ENCODE assay signal across 24 cellular contexts in genomic region chr1:39266792-39267191, GRCh38.
A peak's percentile ranks its signal among the peaks of the same experiment; 100 is the strongest.
DNase-seq lines count a peak whose midpoint lies in the region; ATAC-seq and TF ChIP-seq lines count a peak whose summit lies in the region.
"Had no signal": no experiment of that assay in that cellular context is flagged by ENCODE, and none has a peak within 500 bp of the region (broad histone marks: within the 10 kb centered on the region; RNA-seq: fewer than 3 reads in every experiment).

No MANE protein-coding gene starts in this region.

- 22 to 57% methylated on average over 1 of the region's 1 CpG for WGBS in gastroesophageal sphincter (ENCODE audit: low coverage in 1 of 2), 2 donors
- 87 to 92% methylated on average over 1 of the region's 1 CpG for WGBS in transverse colon (ENCODE audit: low coverage in 1 of 2), 2 donors

- H3K27me3 ChIP-seq in gastroesophageal sphincter (no peaks in the 10 kb centered on the region), transverse colon (no peaks in the 10 kb centered on the region), left lung (no peaks in the 10 kb centered on the region)
- H3K27me3 ChIP-seq: foreskin keratinocyte, hepatocyte, upper lobe of right lung had no signal

- no peak overlapping the region for H3K4me3 Mint-ChIP-seq in activated CD8-positive, alpha-beta T cell treated with anti-CD3 and anti-CD28 coated beads for 36 hours
- no peak overlapping the region for H3K4me3 Mint-ChIP-seq in activated CD8-positive, alpha-beta T cell treated with anti-CD3 and anti-CD28 coated beads, Interleukin-2, amount 10 ng/mL, durations not matched to agents 7 days and 5 days
- no peak overlapping the region for H3K4me3 Mint-ChIP-seq in WTC11
- H3K4me3 Mint-ChIP-seq: B cell; neural crest cell; T-helper 1 cell treated with Interleukin-12 subunit alpha and Interleukin-12 subunit beta and Interleukin-4 antibody, amounts not matched to agents 30 μg/mL and 1 μg/mL, for 36 hours had no signal

- POLR2A ChIA-PET in activated CD8-positive, alpha-beta T cell treated with anti-CD3 and anti-CD28 coated beads for 36 hours (lab: Charles Lee) = interaction anchor here (0.5 to 1.2 kb wide), 3 partner anchors 11 to 534 kb away, joined by 3 to 4 read pairs (median 3); no protein-coding TSS in a partner anchor
- POLR2A ChIA-PET in activated CD8-positive, alpha-beta T cell treated with anti-CD3 and anti-CD28 coated beads, Interleukin-2, amount 10 ng/mL, durations not matched to agents 7 days and 5 days (lab: Charles Lee) = interaction anchor here (0.7 kb wide), 1 partner anchor 61 kb away, joined by 4 read pairs; no protein-coding TSS in a partner anchor
- POLR2A ChIA-PET in WTC11 (lab: Charles Lee) = no interaction called here

- H3K9me3 Mint-ChIP-seq in activated CD8-positive, alpha-beta T cell treated with anti-CD3 and anti-CD28 coated beads for 36 hours = no peaks in the 10 kb centered on the region
- H3K9me3 Mint-ChIP-seq in activated CD8-positive, alpha-beta T cell treated with anti-CD3 and anti-CD28 coated beads, Interleukin-2, amount 10 ng/mL, durations not matched to agents 7 days and 5 days (ENCODE audit: insufficient read depth) = no peaks in the 10 kb centered on the region
- H3K9me3 Mint-ChIP-seq in WTC11 = no peaks in the 10 kb centered on the region
- H3K9me3 Mint-ChIP-seq: neural crest cell; T-helper 1 cell treated with Interleukin-12 subunit alpha and Interleukin-12 subunit beta and Interleukin-4 antibody, amounts not matched to agents 30 μg/mL and 1 μg/mL, for 36 hours had no signal

- no peak for ATAC-seq in activated CD8-positive, alpha-beta T cell treated with anti-CD3 and anti-CD28 coated beads for 36 hours
- ATAC-seq in activated CD8-positive, alpha-beta T cell treated with anti-CD3 and anti-CD28 coated beads, Interleukin-2, amount 10 ng/mL, durations not matched to agents 7 days and 5 days = no peak
- ATAC-seq in WTC11 = no peak
- ATAC-seq in gastroesophageal sphincter = no peak
- ATAC-seq in left lung = no peak
- ATAC-seq in HG02678 (IDR thresholded peaks at IDR 0.05; ENCODE audit: unreplicated experiment) = no peak
- ATAC-seq: foreskin keratinocyte, left lobe of liver, upper lobe of right lung had no signal

- TF ChIP-seq EP300 in gastroesophageal sphincter (IDR thresholded peaks at IDR 0.05) (no peak), transverse colon (IDR thresholded peaks at IDR 0.05; ENCODE audit: low read depth) (no peak)

- CTCF ChIA-PET in activated CD8-positive, alpha-beta T cell treated with anti-CD3 and anti-CD28 coated beads for 36 hours (lab: Charles Lee) = interaction anchor here (0.6 to 2.3 kb wide), 7 partner anchors 9 to 322 kb away, joined by 3 to 15 read pairs (median 5); no protein-coding TSS in a partner anchor
- CTCF ChIA-PET in activated CD8-positive, alpha-beta T cell treated with anti-CD3 and anti-CD28 coated beads, Interleukin-2, amount 10 ng/mL, durations not matched to agents 7 days and 5 days (lab: Charles Lee) = interaction anchor here (0.6 to 18.6 kb wide), 8 partner anchors 8 to 168 kb away, joined by 3 to 517 read pairs (median 5); no protein-coding TSS in a partner anchor
- CTCF ChIA-PET in WTC11 (lab: Charles Lee) = interaction anchor here (1.0 to 4.0 kb wide), 6 partner anchors 8 to 175 kb away, joined by 3 to 29 read pairs (median 4); no protein-coding TSS in a partner anchor

- peak overlapping the region; percentile 13 for H3K27ac Mint-ChIP-seq in activated CD8-positive, alpha-beta T cell treated with anti-CD3 and anti-CD28 coated beads for 36 hours
- no peak overlapping the region for H3K27ac Mint-ChIP-seq in activated CD8-positive, alpha-beta T cell treated with anti-CD3 and anti-CD28 coated beads, Interleukin-2, amount 10 ng/mL, durations not matched to agents 7 days and 5 days
- H3K27ac Mint-ChIP-seq in WTC11 = peak overlapping the region; percentile 42
- H3K27ac Mint-ChIP-seq: T-helper 1 cell treated with Interleukin-12 subunit alpha and Interleukin-12 subunit beta and Interleukin-4 antibody, amounts not matched to agents 30 μg/mL and 1 μg/mL, for 36 hours had no signal

- peaks cover 83% of the 10 kb centered on the region for H3K4me1 Mint-ChIP-seq in activated CD8-positive, alpha-beta T cell treated with anti-CD3 and anti-CD28 coated beads for 36 hours (ENCODE audit: low read depth)
- H3K4me1 Mint-ChIP-seq in activated CD8-positive, alpha-beta T cell treated with anti-CD3 and anti-CD28 coated beads, Interleukin-2, amount 10 ng/mL, durations not matched to agents 7 days and 5 days (ENCODE audit: low read depth) = peaks cover 49% of the 10 kb centered on the region
- peaks cover 67% of the 10 kb centered on the region for H3K4me1 Mint-ChIP-seq in WTC11

- H3K36me3 Mint-ChIP-seq in activated CD8-positive, alpha-beta T cell treated with anti-CD3 and anti-CD28 coated beads for 36 hours (ENCODE audit: low read depth) = peaks cover 25% of the 10 kb centered on the region
- peaks cover 41% of the 10 kb centered on the region for H3K36me3 Mint-ChIP-seq in activated CD8-positive, alpha-beta T cell treated with anti-CD3 and anti-CD28 coated beads, Interleukin-2, amount 10 ng/mL, durations not matched to agents 7 days and 5 days (ENCODE audit: low read depth)
- no peaks in the 10 kb centered on the region; the same call in 1 of the 2 replicates for H3K36me3 Mint-ChIP-seq in WTC11

- TF ChIP-seq POLR2A in gastroesophageal sphincter (IDR thresholded peaks at IDR 0.05) (no peak), transverse colon (IDR thresholded peaks at IDR 0.05) (no peak)

- H3K27me3 Mint-ChIP-seq in activated CD8-positive, alpha-beta T cell treated with anti-CD3 and anti-CD28 coated beads for 36 hours = no peaks in the 10 kb centered on the region
- no peaks in the 10 kb centered on the region for H3K27me3 Mint-ChIP-seq in activated CD8-positive, alpha-beta T cell treated with anti-CD3 and anti-CD28 coated beads, Interleukin-2, amount 10 ng/mL, durations not matched to agents 7 days and 5 days (ENCODE audit: low read depth)
- no peaks in the 10 kb centered on the region for H3K27me3 Mint-ChIP-seq in WTC11 (ENCODE audit: low read depth)
- H3K27me3 Mint-ChIP-seq: B cell had no signal

- DNase-seq in activated CD8-positive, alpha-beta T cell treated with anti-CD3 and anti-CD28 coated beads for 36 hours = no peak
- no peak for DNase-seq in activated CD8-positive, alpha-beta T cell treated with anti-CD3 and anti-CD28 coated beads, Interleukin-2, amount 10 ng/mL, durations not matched to agents 7 days and 5 days
- DNase-seq in WTC11 (ENCODE audit: low spot score) (no peak), transverse colon (no peak), HPDE6-E6E7 (ENCODE audit: extremely low spot score) (no peak), left lung (no peak)
- DNase-seq: activated CD4-positive, alpha-beta T cell treated with anti-CD3 and anti-CD28 coated beads for 48 hours; activated CD8-positive, alpha-beta memory T cell treated with anti-CD3 and anti-CD28 coated beads, Interleukin-2, amount 50 U/mL, for 48 hours; DMS79; effector CD8-positive, alpha-beta T cell; foreskin keratinocyte; GF-D8; NCI-H1417 treated with DMSO at 0.1 percent for 48 hours; NK-92 treated with Interleukin-12 subunit alpha and Interleukin-12 subunit beta, amount 100 ng/mL, for 24 hours; upper lobe of right lung had no signal

- H3K9me3 ChIP-seq in gastroesophageal sphincter = no peaks in the 10 kb centered on the region
- no peaks in the 10 kb centered on the region for H3K9me3 ChIP-seq in transverse colon
- H3K9me3 ChIP-seq in left lung = no peaks in the 10 kb centered on the region
- H3K9me3 ChIP-seq: A549, Caco-2, upper lobe of right lung had no signal

- H3K36me3 ChIP-seq in gastroesophageal sphincter (no peaks in the 10 kb centered on the region), transverse colon (no peaks in the 10 kb centered on the region), left lung (peaks cover 0 to 7% of the 10 kb centered on the region in 2 donors)

- no peak for TF ChIP-seq CTCF in activated CD8-positive, alpha-beta T cell treated with anti-CD3 and anti-CD28 coated beads for 36 hours (IDR thresholded peaks at IDR 0.05)
- TF ChIP-seq CTCF in WTC11 (IDR thresholded peaks at IDR 0.05) (no peak), gastroesophageal sphincter (IDR thresholded peaks at IDR 0.05) (no peak), transverse colon (IDR thresholded peaks at IDR 0.05) (no peak), left lung (IDR thresholded peaks at IDR 0.05) (no peak)

- peak overlapping the region in 3 of 4 donors; percentile 59 to 87 (median 84) for H3K27ac ChIP-seq in gastroesophageal sphincter
- peak overlapping the region in 3 of 4 donors; percentile 20 to 88 (median 84) for H3K27ac ChIP-seq in transverse colon
- no peak overlapping the region for H3K27ac ChIP-seq in left lung
- H3K27ac ChIP-seq: A549 had no signal

- H3K4me1 ChIP-seq in gastroesophageal sphincter (peaks cover 19 to 82% (median 42%) of the 10 kb centered on the region in 3 donors), transverse colon (peaks cover 8 to 50% (median 20%) of the 10 kb centered on the region in 4 donors), left lung (peaks cover 9 to 62% of the 10 kb centered on the region in 2 donors)

- no peak overlapping the region for H3K4me3 ChIP-seq in gastroesophageal sphincter
- H3K4me3 ChIP-seq in transverse colon = no peak overlapping the region
- no peak overlapping the region for H3K4me3 ChIP-seq in left lung
- H3K4me3 ChIP-seq: A549, hepatocyte, upper lobe of right lung had no signal

- in situ Hi-C loops in transverse colon (cut with MboI; ENCODE audit: low pct_ligation_motif_present in 1 of 4, low pct_unique_long_range_greater_than_20kb in 1 of 4, low sequenced_read_pairs in 3 of 4) = loop anchor here in 3 of 4 donors (10.0 kb wide), 2 partner anchors 72 to 162 kb away; no protein-coding TSS in a partner anchor

- intact Hi-C loops in activated CD8-positive, alpha-beta T cell treated with anti-CD3 and anti-CD28 coated beads for 36 hours (cut with micrococcal nuclease) = no loop called here
- intact Hi-C loops in transverse colon (cut with DNase I; ENCODE audit: low total_unique reads) (loop anchor here (5.0 kb wide), 1 partner anchor 159 kb away; no protein-coding TSS in a partner anchor), left lung (cut with DNase I) (no loop called here)

TF ChIP-seq in WTC11, 78 proteins besides CTCF, POLR2A, EP300 and RAD21 (continues in another document):
- TF ChIP-seq ZNF263 (CRISPR knock-in tag; IDR thresholded peaks at IDR 0.05; ENCODE audit: low read depth) = no peak
- TF ChIP-seq TP53 (CRISPR knock-in tag; IDR thresholded peaks at IDR 0.05) = no peak
- no peak for TF ChIP-seq ATF3 (CRISPR knock-in tag; conservative IDR thresholded peaks at IDR 0.05)
- TF ChIP-seq ZNF671 (CRISPR knock-in tag; IDR thresholded peaks at IDR 0.05) = no peak
- no peak for TF ChIP-seq NFYB (CRISPR knock-in tag; conservative IDR thresholded peaks at IDR 0.05; ENCODE audit: low read depth)

Comparison
In these comparisons a context has a peak if more than half of its experiments do, and no peak if none do; other contexts are left out.
1. H3K27ac ChIP-seq: peak in gastroesophageal sphincter (3 of 4) and transverse colon (3 of 4); none in left lung (0 of 2).